Comparison of ENCODE assay signal across 13 cellular contexts in genomic region chrX:28850955-28851354, GRCh38.
"Had no signal": no experiment of that assay in that cellular context is flagged by ENCODE, and none has a peak within 500 bp of the region (broad histone marks: within the 10 kb centered on the region; RNA-seq: fewer than 3 reads in every experiment).

No MANE protein-coding gene starts in this region.

- H3K79me2 ChIP-seq: hepatocyte had no signal

- H3K4me1 ChIP-seq: gastrocnemius medialis, transverse colon had no signal

- H3K27me3 ChIP-seq: brain microvascular endothelial cell, gastrocnemius medialis, hepatocyte, transverse colon had no signal

- H3K27ac ChIP-seq: brain microvascular endothelial cell, gastrocnemius medialis, hepatocyte, transverse colon, WERI-Rb-1 had no signal

- DNase-seq: activated CD4-positive, alpha-beta T cell treated with anti-CD3 and anti-CD28 coated beads, Interleukin-2, amount 50 U/mL, for 48 hours; activated naive CD8-positive, alpha-beta T cell treated with anti-CD3 and anti-CD28 coated beads for 36 hours; activated T-cell treated with anti-CD3 and anti-CD28 coated beads, Interleukin-2, amount 50 U/mL, for 48 hours; brain microvascular endothelial cell; dermis blood vessel endothelial cell; gastrocnemius medialis; kidney; nephron progenitor cell; T-helper 17 cell; transverse colon; WERI-Rb-1 had no signal

- H3K9me3 ChIP-seq: gastrocnemius medialis, transverse colon had no signal

- H3K4me3 ChIP-seq: gastrocnemius medialis, hepatocyte, transverse colon had no signal

- H3K36me3 ChIP-seq: brain microvascular endothelial cell, gastrocnemius medialis, transverse colon, WERI-Rb-1 had no signal

- H2AFZ ChIP-seq: hepatocyte had no signal

- H3K4me2 ChIP-seq: hepatocyte had no signal

- ATAC-seq: gastrocnemius medialis; stimulated activated effector memory CD8-positive, alpha-beta T cell treated with anti-CD3 and anti-CD28 coated beads, Interleukin-12 subunit alpha, Interleukin-12 subunit beta, amount 100 ng/mL, for 72 hours; T-helper 17 cell had no signal
